Comparison of ENCODE assay signal across 8 cellular contexts in genomic region chr19:56142087-56142787, GRCh38. TPM values are rescaled to one million over a fixed set of nuclear protein-coding genes. Genes with fewer than 3 reads are reported as not detected.
A peak's percentile ranks its signal among the peaks of the same experiment; 100 is the strongest.
DNase-seq lines count a peak whose midpoint lies in the region; ATAC-seq and TF ChIP-seq lines count a peak whose summit lies in the region.

No MANE protein-coding gene starts in this region.

- 36 to 40% methylated on average over 17 of the region's 17 CpGs for WGBS in esophagus, 2 donors
- 26% methylated on average over 17 of the region's 17 CpGs for WGBS in prostate gland

- H3K4me1 ChIP-seq in esophagus (ENCODE audit: control insufficient read depth in 2 of 2, insufficient read depth in 2 of 2, low read length in 1 of 2) (peaks cover 4 to 10% of the 10 kb centered on the region in 2 donors), prostate gland (replicated peaks) (peaks cover 22% of the 10 kb centered on the region)

- peaks cover 0 to 7% of the 10 kb centered on the region in 2 donors for H3K36me3 ChIP-seq in esophagus (ENCODE audit: control insufficient read depth in 2 of 2, insufficient read depth in 2 of 2, low read length in 1 of 2)
- H3K36me3 ChIP-seq in prostate gland: no peaks in the 10 kb centered on the region

- TF ChIP-seq POLR2A in prostate gland (IDR thresholded peaks at IDR 0.05): no peak

- H3K9me3 ChIP-seq in esophagus (ENCODE audit: control insufficient read depth in 2 of 2, insufficient read depth in 1 of 2, low read depth in 1 of 2, low read length in 1 of 2): no peaks in the 10 kb centered on the region
- H3K9me3 ChIP-seq in prostate gland: no peaks in the 10 kb centered on the region

- H3K4me3 ChIP-seq in GM08714 (ENCODE audit: low read length): peak overlapping the region; percentile 95
- H3K4me3 ChIP-seq in esophagus (ENCODE audit: low read depth in 1 of 2, low read length in 2 of 2): peak overlapping the region; percentile 16 to 62
- peak overlapping the region; percentile 39 to 57 for H3K4me3 ChIP-seq in prostate gland

- H3K27me3 ChIP-seq in esophagus (ENCODE audit: control insufficient read depth in 1 of 2, insufficient read depth in 2 of 2, low read length in 2 of 2) (no peaks in the 10 kb centered on the region), prostate gland (replicated peaks; ENCODE audit: insufficient read depth) (no peaks in the 10 kb centered on the region)

- peak; percentile 24 for DNase-seq in NCI-H774 (lab: John Stamatoyannopoulos, UW)
- DNase-seq in prostate gland (ENCODE audit: low spot score): peak; percentile 81
- no peak for DNase-seq in retina
- DNase-seq in HUDEP-2 (lab: John Stamatoyannopoulos, UW; ENCODE audit: unreplicated experiment in 76 of 76): no peak

- no peak for TF ChIP-seq CTCF in prostate gland (IDR thresholded peaks at IDR 0.05)

- ATAC-seq in HG02973 (IDR thresholded peaks at IDR 0.05; ENCODE audit: unreplicated experiment) (no peak), HG02852 (IDR thresholded peaks at IDR 0.05; ENCODE audit: unreplicated experiment) (no peak)

- H3K27ac ChIP-seq in esophagus (ENCODE audit: low read depth in 2 of 2, low read length in 1 of 2) (peak overlapping the region; percentile 36 to 57), prostate gland (peak overlapping the region; percentile 91 to 96)

- intact Hi-C loops in prostate gland (cut with DNase I): no loop called here

RNA-seq across cellular contexts. Expression of gene ZNF444, which starts 1.1 kb away (rescaled TPM):
- polyA plus RNA-seq in esophagus: 10 to 100 TPM; 12.9 to 16.0 TPM
- total RNA-seq in prostate gland: 100 to 1,000 TPM in 1 of 2 donors, 10 to 100 TPM in 1; 62.0 to 105 TPM

RNA-seq across cellular contexts. Expression of gene ZNF787, which starts 21.1 kb away (rescaled TPM):
- 10 to 100 TPM; 17.0 to 19.0 TPM for polyA plus RNA-seq in esophagus
- total RNA-seq in prostate gland: 10 to 100 TPM; 28.2 to 47.5 TPM

RNA-seq across cellular contexts. Expression of gene GALP, which starts 33.6 kb away (rescaled TPM):
- not detected for polyA plus RNA-seq in esophagus
- not detected for total RNA-seq in prostate gland

RNA-seq across cellular contexts. Expression of gene ZSCAN5B, which starts 55.3 kb away (rescaled TPM):
- polyA plus RNA-seq in esophagus: under 1 TPM; 0.01 to 0.04 TPM
- total RNA-seq in prostate gland: 1 to 10 TPM in 1 of 2 donors, not detected in 1; 1.9 TPM

RNA-seq across cellular contexts. Expression of gene ZSCAN5C, which starts 59.8 kb away (rescaled TPM):
- polyA plus RNA-seq in esophagus: not detected
- not detected for total RNA-seq in prostate gland

Comparison
In these comparisons a context has a peak if more than half of its experiments do, and no peak if none do; other contexts are left out.
1. H3K4me3 ChIP-seq: peak in every context shown above with its lines; median percentile 95 in GM08714; 48 in prostate gland; 39 in esophagus.
2. DNase-seq: peak in NCI-H774 (single experiment) and prostate gland (single experiment); none in retina (single experiment) and HUDEP-2 (0 of 76).